Comparison of ENCODE assay signal across 14 cellular contexts in genomic region chr5:56093970-56094369, GRCh38.
"Had no signal": no experiment of that assay in that cellular context is flagged by ENCODE, and none has a peak within 500 bp of the region (broad histone marks: within the 10 kb centered on the region; RNA-seq: fewer than 3 reads in every experiment).

No MANE protein-coding gene starts in this region.

- H3K27ac Mint-ChIP-seq: activated CD8-positive, alpha-beta memory T cell treated with anti-CD3 and anti-CD28 coated beads, Interleukin-2, amount 10 ng/mL, durations not matched to agents 7 days and 5 days; effector memory CD8-positive, alpha-beta T cell; stimulated activated memory B cell treated with anti-CD40 and anti-IgM and Interleukin-4, amounts not matched to agents 10 μg/mL and 1 μg/mL and 100 μg/mL, for 72 hours had no signal

- H3K9me3 Mint-ChIP-seq: effector memory CD8-positive, alpha-beta T cell had no signal

- H3K4me3 Mint-ChIP-seq: activated CD8-positive, alpha-beta memory T cell treated with anti-CD3 and anti-CD28 coated beads, Interleukin-2, amount 10 ng/mL, durations not matched to agents 7 days and 5 days; effector memory CD8-positive, alpha-beta T cell; stimulated activated memory B cell treated with anti-CD40 and anti-IgM and Interleukin-4, amounts not matched to agents 10 μg/mL and 1 μg/mL and 100 μg/mL, for 72 hours had no signal

- ATAC-seq: effector memory CD8-positive, alpha-beta T cell; gastrocnemius medialis; left cardiac atrium; left ventricle myocardium superior; pancreas; psoas muscle had no signal

- H3K27me3 Mint-ChIP-seq: activated CD8-positive, alpha-beta memory T cell treated with anti-CD3 and anti-CD28 coated beads, Interleukin-2, amount 10 ng/mL, durations not matched to agents 7 days and 5 days; effector memory CD8-positive, alpha-beta T cell had no signal

- H3K36me3 Mint-ChIP-seq: stimulated activated memory B cell treated with anti-CD40 and anti-IgM and Interleukin-4, amounts not matched to agents 10 μg/mL and 1 μg/mL and 100 μg/mL, for 72 hours had no signal

- DNase-seq: amygdala; caudate nucleus; cortex of kidney; effector memory CD8-positive, alpha-beta T cell; erythroblast; gastrocnemius medialis; glutamatergic neuron; left cardiac atrium; left ventricle myocardium superior; nucleus accumbens; pancreas; psoas muscle had no signal
